In genomic region chr21:32278068-32278467, GRCh38 we compare ENCODE assay signal across 8 cellular contexts. TPM values are rescaled to one million over a fixed set of nuclear protein-coding genes. Genes with fewer than 3 reads are reported as not detected.
A peak's percentile ranks its signal among the peaks of the same experiment; 100 is the strongest.
DNase-seq lines count a peak whose midpoint lies in the region; ATAC-seq, FAIRE-seq and TF ChIP-seq lines count a peak whose summit lies in the region.

No MANE protein-coding gene starts in this region.

- H3K79me2 ChIP-seq in DND-41 (ENCODE audit: insufficient read depth, low read length) = peaks cover 52% of the 10 kb centered on the region

- no peaks in the 10 kb centered on the region for H3K9me3 ChIP-seq in DND-41 (ENCODE audit: insufficient read depth, low read length, severe bottlenecking)
- H3K9me3 ChIP-seq in WERI-Rb-1 (ENCODE audit: severe bottlenecking) = no peaks in the 10 kb centered on the region
- H3K9me3 ChIP-seq in iPS-18a (ENCODE audit: control insufficient read depth, low read depth, low read length) = no peaks in the 10 kb centered on the region
- no peaks in the 10 kb centered on the region for H3K9me3 ChIP-seq in stomach smooth muscle (ENCODE audit: control insufficient read depth in 2 of 2, low read length in 2 of 2)

- H3K4me1 ChIP-seq in DND-41 (ENCODE audit: insufficient read depth, low read length) = peaks cover 35% of the 10 kb centered on the region
- peaks cover 5% of the 10 kb centered on the region for H3K4me1 ChIP-seq in iPS-18a (ENCODE audit: control insufficient read depth, low read depth, low read length)
- peaks cover 17% of the 10 kb centered on the region for H3K4me1 ChIP-seq in stomach smooth muscle (ENCODE audit: control insufficient read depth, insufficient read depth, low read length)

- H3K4me2 ChIP-seq in DND-41 (ENCODE audit: insufficient read depth, low read length) = peak overlapping the region; percentile 93

- ATAC-seq in DND-41 (ENCODE audit: insufficient read depth, low read depth) (peak; percentile 44; the same call in 2 of the 3 replicates), HG03342 (IDR thresholded peaks at IDR 0.05; ENCODE audit: unreplicated experiment) (peak; percentile 19)
- no peak for ATAC-seq in activated CD4-positive, CD25-positive, alpha-beta regulatory T cell treated with anti-CD3 and anti-CD28 coated beads, Interleukin-2, amount 50 U/mL, for 24 hours

- H3K9ac ChIP-seq in DND-41 (ENCODE audit: low read depth, low read length) (peak overlapping the region; percentile 68), iPS-18a (ENCODE audit: low read length) (peak overlapping the region; percentile 58), stomach smooth muscle (ENCODE audit: low read length in 2 of 2) (peak overlapping the region; percentile 60 to 69)

- H3K36me3 ChIP-seq in DND-41 (ENCODE audit: insufficient read depth, low read length) (peaks cover 16% of the 10 kb centered on the region), WERI-Rb-1 (peaks cover 17% of the 10 kb centered on the region), iPS-18a (ENCODE audit: control insufficient read depth, low read depth, low read length) (peaks cover 13% of the 10 kb centered on the region), stomach smooth muscle (ENCODE audit: control insufficient read depth in 2 of 2, insufficient read depth in 2 of 2, low read length in 2 of 2) (peaks cover 0 to 5% of the 10 kb centered on the region in 2 donors)

- TF ChIP-seq CTCF in DND-41 (IDR thresholded peaks at IDR 0.05; ENCODE audit: borderline replicate concordance, extremely low read depth, low read length, poor library complexity, severe bottlenecking) (no peak), WERI-Rb-1 (IDR thresholded peaks at IDR 0.05; ENCODE audit: low read depth, low read length) (no peak)

- H3K27me3 ChIP-seq in DND-41 (ENCODE audit: insufficient read depth, low read length, poor library complexity) (no peaks in the 10 kb centered on the region), WERI-Rb-1 (ENCODE audit: insufficient read depth, low read depth, severe bottlenecking) (no peaks in the 10 kb centered on the region), iPS-18a (ENCODE audit: control insufficient read depth, insufficient read depth, low read length) (no peaks in the 10 kb centered on the region), stomach smooth muscle (ENCODE audit: control insufficient read depth in 1 of 2, insufficient read depth in 2 of 2, low read length in 2 of 2) (no peaks in the 10 kb centered on the region)

- DNase-seq in DND-41 (peak; percentile 19), WERI-Rb-1 (no peak), GM12891 (ENCODE audit: insufficient read length, low spot score) (no peak), islet precursor cell (no peak)

- peaks cover 9% of the 10 kb centered on the region; the same call in 1 of the 2 replicates for H4K20me1 ChIP-seq in DND-41 (ENCODE audit: insufficient read depth, low read length)

- H3K27ac ChIP-seq in DND-41 (ENCODE audit: low read length) = peak overlapping the region; percentile 89
- H3K27ac ChIP-seq in WERI-Rb-1 = peak overlapping the region; percentile 60; the same call in 1 of the 2 replicates
- no peak overlapping the region for H3K27ac ChIP-seq in iPS-18a (ENCODE audit: low read length)
- H3K27ac ChIP-seq in stomach smooth muscle (ENCODE audit: low read length) = no peak overlapping the region

- H2AFZ ChIP-seq in DND-41 (ENCODE audit: low read depth, low read length) = peak overlapping the region; percentile 99

- peak overlapping the region; percentile 94 to 96 for H3K4me3 ChIP-seq in DND-41 (ENCODE audit: low read depth in 1 of 2, low read length in 2 of 2)
- H3K4me3 ChIP-seq in WERI-Rb-1 (ENCODE audit: low read depth, low read length) = peak overlapping the region; percentile 79
- H3K4me3 ChIP-seq in iPS-18a (ENCODE audit: low read length) = peak overlapping the region; percentile 92
- H3K4me3 ChIP-seq in stomach smooth muscle (ENCODE audit: low read length in 2 of 2) = peak overlapping the region; percentile 73 to 97

- no peak for TF ChIP-seq POLR2A in GM12891 (IDR thresholded peaks at IDR 0.05; ENCODE audit: low read depth, low read length)

- FAIRE-seq in GM12891 (lab: Jason Lieb, UNC) = no peak

TF ChIP-seq in GM12891, 5 proteins besides CTCF, POLR2A, EP300 and RAD21:
- TF ChIP-seq POU2F2 (IDR thresholded peaks at IDR 0.05; ENCODE audit: low read depth, low read length) (no peak), POLR2AphosphoS5 (IDR thresholded peaks at IDR 0.05; ENCODE audit: low read depth, low read length) (no peak)
TF ChIP-seq in GM12891: peak in this region for 0.

RNA-seq across cellular contexts. Expression of gene MIS18A, which starts 0.8 kb away (rescaled TPM):
- 13.6 TPM for polyA plus RNA-seq in GM12891 (2012; ENCODE audit: low read depth, missing spikeins)

RNA-seq across cellular contexts. Expression of gene MRAP, which starts 20.6 kb away (rescaled TPM):
- polyA plus RNA-seq in GM12891 (2012; ENCODE audit: low read depth, missing spikeins) = not detected

Comparison
In these comparisons a context has a peak if more than half of its experiments do, and no peak if none do; other contexts are left out.
1. ATAC-seq: peak in DND-41 (single experiment) and HG03342 (single experiment); none in activated CD4-positive, CD25-positive, alpha-beta regulatory T cell treated with anti-CD3 and anti-CD28 coated beads, Interleukin-2, amount 50 U/mL, for 24 hours (0 of 2).
2. H3K27ac ChIP-seq: peak in DND-41 (single experiment) and WERI-Rb-1 (single experiment); none in iPS-18a (single experiment) and stomach smooth muscle (single experiment).
3. Peak in every context shown above with its lines, with median percentiles within 50 percentile points of each other: H3K4me3 ChIP-seq and H3K9ac ChIP-seq.